1 cellular context compared by ENCODE assay signal in genomic region chr16:346587-346986, GRCh38.
TF ChIP-seq lines count a peak whose summit lies in the region.

No MANE protein-coding gene starts in this region.

TF ChIP-seq in SK-N-SH treated with all-trans-retinoic acid at 6 μM for 48 hours, 23 proteins besides CTCF, POLR2A, EP300 and RAD21 (continued from another document):
- TF ChIP-seq POU6F1 (CRISPR knock-in tag; IDR thresholded peaks at IDR 0.05; ENCODE audit: borderline replicate concordance, low read depth) (no peak), TCF4 (CRISPR knock-in tag; IDR thresholded peaks at IDR 0.05; ENCODE audit: borderline replicate concordance) (no peak), CSRNP3 (CRISPR knock-in tag; IDR thresholded peaks at IDR 0.05) (no peak), BACH2 (CRISPR knock-in tag; IDR thresholded peaks at IDR 0.05; ENCODE audit: borderline replicate concordance) (no peak), ZNF8 (CRISPR knock-in tag; IDR thresholded peaks at IDR 0.05) (no peak), GLIS3 (CRISPR knock-in tag; IDR thresholded peaks at IDR 0.05) (no peak), ZFP3 (CRISPR knock-in tag; IDR thresholded peaks at IDR 0.05) (no peak), CSDC2 (CRISPR knock-in tag; IDR thresholded peaks at IDR 0.05) (no peak), ZNF70 (CRISPR knock-in tag; IDR thresholded peaks at IDR 0.05) (no peak), OSR1 (CRISPR knock-in tag; IDR thresholded peaks at IDR 0.05) (no peak), SNAI2 (CRISPR knock-in tag; IDR thresholded peaks at IDR 0.05) (no peak)
- TF ChIP-seq, protein P1, sequence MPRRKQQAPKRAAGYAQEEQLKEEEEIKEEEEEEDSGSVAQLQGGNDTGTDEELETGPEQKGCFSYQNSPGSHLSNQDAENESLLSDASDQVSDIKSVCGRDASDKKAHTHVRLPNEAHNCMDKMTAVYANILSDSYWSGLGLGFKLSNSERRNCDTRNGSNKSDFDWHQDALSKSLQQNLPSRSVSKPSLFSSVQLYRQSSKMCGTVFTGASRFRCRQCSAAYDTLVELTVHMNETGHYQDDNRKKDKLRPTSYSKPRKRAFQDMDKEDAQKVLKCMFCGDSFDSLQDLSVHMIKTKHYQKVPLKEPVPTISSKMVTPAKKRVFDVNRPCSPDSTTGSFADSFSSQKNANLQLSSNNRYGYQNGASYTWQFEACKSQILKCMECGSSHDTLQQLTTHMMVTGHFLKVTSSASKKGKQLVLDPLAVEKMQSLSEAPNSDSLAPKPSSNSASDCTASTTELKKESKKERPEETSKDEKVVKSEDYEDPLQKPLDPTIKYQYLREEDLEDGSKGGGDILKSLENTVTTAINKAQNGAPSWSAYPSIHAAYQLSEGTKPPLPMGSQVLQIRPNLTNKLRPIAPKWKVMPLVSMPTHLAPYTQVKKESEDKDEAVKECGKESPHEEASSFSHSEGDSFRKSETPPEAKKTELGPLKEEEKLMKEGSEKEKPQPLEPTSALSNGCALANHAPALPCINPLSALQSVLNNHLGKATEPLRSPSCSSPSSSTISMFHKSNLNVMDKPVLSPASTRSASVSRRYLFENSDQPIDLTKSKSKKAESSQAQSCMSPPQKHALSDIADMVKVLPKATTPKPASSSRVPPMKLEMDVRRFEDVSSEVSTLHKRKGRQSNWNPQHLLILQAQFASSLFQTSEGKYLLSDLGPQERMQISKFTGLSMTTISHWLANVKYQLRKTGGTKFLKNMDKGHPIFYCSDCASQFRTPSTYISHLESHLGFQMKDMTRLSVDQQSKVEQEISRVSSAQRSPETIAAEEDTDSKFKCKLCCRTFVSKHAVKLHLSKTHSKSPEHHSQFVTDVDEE (CRISPR knock-in tag; IDR thresholded peaks at IDR 0.05), result no peak
- TF ChIP-seq, protein P2, sequence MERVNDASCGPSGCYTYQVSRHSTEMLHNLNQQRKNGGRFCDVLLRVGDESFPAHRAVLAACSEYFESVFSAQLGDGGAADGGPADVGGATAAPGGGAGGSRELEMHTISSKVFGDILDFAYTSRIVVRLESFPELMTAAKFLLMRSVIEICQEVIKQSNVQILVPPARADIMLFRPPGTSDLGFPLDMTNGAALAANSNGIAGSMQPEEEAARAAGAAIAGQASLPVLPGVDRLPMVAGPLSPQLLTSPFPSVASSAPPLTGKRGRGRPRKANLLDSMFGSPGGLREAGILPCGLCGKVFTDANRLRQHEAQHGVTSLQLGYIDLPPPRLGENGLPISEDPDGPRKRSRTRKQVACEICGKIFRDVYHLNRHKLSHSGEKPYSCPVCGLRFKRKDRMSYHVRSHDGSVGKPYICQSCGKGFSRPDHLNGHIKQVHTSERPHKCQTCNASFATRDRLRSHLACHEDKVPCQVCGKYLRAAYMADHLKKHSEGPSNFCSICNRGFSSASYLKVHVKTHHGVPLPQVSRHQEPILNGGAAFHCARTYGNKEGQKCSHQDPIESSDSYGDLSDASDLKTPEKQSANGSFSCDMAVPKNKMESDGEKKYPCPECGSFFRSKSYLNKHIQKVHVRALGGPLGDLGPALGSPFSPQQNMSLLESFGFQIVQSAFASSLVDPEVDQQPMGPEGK (CRISPR knock-in tag; IDR thresholded peaks at IDR 0.05; ENCODE audit: borderline replicate concordance), result no peak
